ENCODE assay signal across 10 cellular contexts in the genomic region with DNA sequence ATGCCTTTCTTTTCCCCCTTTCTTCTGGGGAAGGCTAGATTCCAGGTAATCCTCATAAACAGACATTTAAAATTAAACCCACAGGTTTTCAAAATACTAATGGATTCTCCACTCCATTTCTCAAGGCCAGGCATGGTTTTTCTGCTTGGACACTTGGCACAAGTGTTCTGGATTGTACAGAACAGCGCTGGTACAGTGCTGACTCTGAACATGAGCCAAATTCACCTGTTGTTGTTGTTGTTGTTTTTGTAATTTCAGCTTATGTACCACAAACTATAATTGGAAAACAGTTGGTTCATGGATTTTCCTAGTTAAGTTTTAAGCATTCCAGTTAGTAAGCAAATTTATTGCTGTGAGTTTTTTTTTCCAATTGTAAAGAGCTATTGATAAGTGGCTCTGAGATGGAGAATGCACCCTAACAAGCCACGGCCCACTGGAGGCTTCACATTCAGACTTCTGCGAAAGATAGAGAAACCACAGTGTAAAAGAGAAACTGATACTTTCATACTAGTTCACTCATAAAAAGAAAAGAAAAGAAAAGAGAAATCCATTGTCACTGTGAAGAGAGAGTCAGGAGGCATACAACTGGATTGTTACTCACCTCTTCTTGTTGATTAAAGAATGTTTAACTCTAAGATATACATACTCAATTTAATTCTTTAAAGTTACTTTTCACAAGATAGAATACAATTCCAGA. TPM values are rescaled to one million over a fixed set of nuclear protein-coding genes. Genes with fewer than 3 reads are reported as not detected.
DNase-seq lines count a peak whose midpoint lies in the region; ATAC-seq and TF ChIP-seq lines count a peak whose summit lies in the region.
"Had no signal": no experiment of that assay in that cellular context is flagged by ENCODE, and none has a peak within 500 bp of the region (broad histone marks: within the 10 kb centered on the region; RNA-seq: fewer than 3 reads in every experiment).

No MANE protein-coding gene starts in this region.

- TF ChIP-seq POLR2A in tibial nerve (IDR thresholded peaks at IDR 0.05), result no peak

- peak overlapping the region; percentile 62 for H3K4me3 Mint-ChIP-seq in natural killer cell treated with Interleukin-12 subunit alpha and Interleukin-12 subunit beta and Interleukin-15 and Interleukin-18, amount 100 ng/mL, for 72 hours

- TF ChIP-seq CTCF in HEK293 (tag by site-specific recombination; IDR thresholded peaks at IDR 0.05), result no peak
- no peak for TF ChIP-seq CTCF in tibial nerve (IDR thresholded peaks at IDR 0.05)

- H3K27ac Mint-ChIP-seq in natural killer cell treated with Interleukin-12 subunit alpha and Interleukin-12 subunit beta and Interleukin-15 and Interleukin-18, amount 100 ng/mL, for 72 hours, result peak overlapping the region; percentile 80 to 92

- peaks cover 4% of the 10 kb centered on the region for H3K9me3 Mint-ChIP-seq in natural killer cell treated with Interleukin-12 subunit alpha and Interleukin-12 subunit beta and Interleukin-15 and Interleukin-18, amount 100 ng/mL, for 72 hours

- peak; percentile 16 for DNase-seq in Jurkat, Clone E6-1 (ENCODE audit: low read depth, low spot score)
- peak; percentile 66 for DNase-seq in natural killer cell treated with Interleukin-12 subunit alpha and Interleukin-12 subunit beta and Interleukin-15 and Interleukin-18, amount 100 ng/mL, for 72 hours (ENCODE audit: low spot score)
- no peak for DNase-seq in left colon
- no peak for DNase-seq in tibial nerve (ENCODE audit: low spot score in 2 of 2)
- DNase-seq in DMS79 treated with DMSO at 0.1 percent for 48 hours (lab: John Stamatoyannopoulos, UW), result no peak
- no peak for DNase-seq in left ventricle myocardium superior
- DNase-seq: NCI-H1092 treated with DMSO at 0.1 percent for 48 hours had no signal

- H3K4me1 Mint-ChIP-seq in natural killer cell treated with Interleukin-12 subunit alpha and Interleukin-12 subunit beta and Interleukin-15 and Interleukin-18, amount 100 ng/mL, for 72 hours (ENCODE audit: low read depth in 2 of 2), result peaks cover 49 to 67% of the 10 kb centered on the region in 2 donors

- no peak overlapping the region for H3K27ac ChIP-seq in HEK293 (ENCODE audit: extremely low read depth, low read depth, low read length)
- no peak overlapping the region for H3K27ac ChIP-seq in tibial nerve
- H3K27ac ChIP-seq: VCaP had no signal

- intact Hi-C loops in left colon (cut with DNase I, micrococcal nuclease), result no loop called here
- intact Hi-C loops in left ventricle myocardium superior (cut with micrococcal nuclease), result no loop called here

- TF ChIP-seq EP300 in tibial nerve (IDR thresholded peaks at IDR 0.05), result no peak

- ATAC-seq in GM18868 (IDR thresholded peaks at IDR 0.05; ENCODE audit: unreplicated experiment) (peak; percentile 91), left colon (no peak), left ventricle myocardium superior (no peak)
- peak; percentile 87 to 95 for ATAC-seq in natural killer cell treated with Interleukin-12 subunit alpha and Interleukin-12 subunit beta and Interleukin-15 and Interleukin-18, amount 100 ng/mL, for 72 hours

- H3K4me1 ChIP-seq in HEK293 (ENCODE audit: control insufficient read depth, insufficient read depth, low read length) (no peaks in the 10 kb centered on the region), tibial nerve (peaks cover 0 to 6% (median 3%) of the 10 kb centered on the region in 4 donors)

- CTCF ChIA-PET in HEK293 (lab: Yijun Ruan, JAX), result no interaction called here

- H3K27me3 ChIP-seq in tibial nerve, result no peaks in the 10 kb centered on the region

- POLR2A ChIA-PET in HEK293 (lab: Yijun Ruan, JAX), result no interaction called here

- H3K4me3 ChIP-seq in HEK293 (ENCODE audit: low read depth, low read length) (no peak overlapping the region), tibial nerve (no peak overlapping the region)
- H3K4me3 ChIP-seq in Jurkat, Clone E6-1 (ENCODE audit: low read length), result no peak overlapping the region

- H3K36me3 Mint-ChIP-seq in natural killer cell treated with Interleukin-12 subunit alpha and Interleukin-12 subunit beta and Interleukin-15 and Interleukin-18, amount 100 ng/mL, for 72 hours, result no peaks in the 10 kb centered on the region

- 77 to 82% methylated on average over 3 of the region's 3 CpGs for WGBS in tibial nerve, 2 donors

- H3K9me3 ChIP-seq in HEK293 (ENCODE audit: control insufficient read depth, insufficient read depth, low read depth, low read length) (no peaks in the 10 kb centered on the region), tibial nerve (no peaks in the 10 kb centered on the region)

- peaks cover 0 to 7% of the 10 kb centered on the region in 2 donors for H3K27me3 Mint-ChIP-seq in natural killer cell treated with Interleukin-12 subunit alpha and Interleukin-12 subunit beta and Interleukin-15 and Interleukin-18, amount 100 ng/mL, for 72 hours

- H3K36me3 ChIP-seq in HEK293 (ENCODE audit: control insufficient read depth in 2 of 2, insufficient read depth in 1 of 2, low read length in 2 of 2) (no peaks in the 10 kb centered on the region), tibial nerve (no peaks in the 10 kb centered on the region)

TF ChIP-seq in HEK293, 187 proteins besides CTCF, POLR2A, EP300 and RAD21:
- TF ChIP-seq ZNF2 (tag by site-specific recombination; IDR thresholded peaks at IDR 0.05) (no peak), ZNF530 (tag by site-specific recombination; IDR thresholded peaks at IDR 0.05; ENCODE audit: low read depth) (no peak), ZNF521 (tag by site-specific recombination; IDR thresholded peaks at IDR 0.05) (no peak), PRDM1 (tag by site-specific recombination; IDR thresholded peaks at IDR 0.05) (peak; percentile 53), ZNF654 (tag by site-specific recombination; IDR thresholded peaks at IDR 0.05; ENCODE audit: low read depth) (no peak)
- TF ChIP-seq, protein P1, sequence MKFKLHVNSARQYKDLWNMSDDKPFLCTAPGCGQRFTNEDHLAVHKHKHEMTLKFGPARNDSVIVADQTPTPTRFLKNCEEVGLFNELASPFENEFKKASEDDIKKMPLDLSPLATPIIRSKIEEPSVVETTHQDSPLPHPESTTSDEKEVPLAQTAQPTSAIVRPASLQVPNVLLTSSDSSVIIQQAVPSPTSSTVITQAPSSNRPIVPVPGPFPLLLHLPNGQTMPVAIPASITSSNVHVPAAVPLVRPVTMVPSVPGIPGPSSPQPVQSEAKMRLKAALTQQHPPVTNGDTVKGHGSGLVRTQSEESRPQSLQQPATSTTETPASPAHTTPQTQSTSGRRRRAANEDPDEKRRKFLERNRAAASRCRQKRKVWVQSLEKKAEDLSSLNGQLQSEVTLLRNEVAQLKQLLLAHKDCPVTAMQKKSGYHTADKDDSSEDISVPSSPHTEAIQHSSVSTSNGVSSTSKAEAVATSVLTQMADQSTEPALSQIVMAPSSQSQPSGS (tag by site-specific recombination; IDR thresholded peaks at IDR 0.05; ENCODE audit: low read depth), result no peak
- TF ChIP-seq, protein P2, sequence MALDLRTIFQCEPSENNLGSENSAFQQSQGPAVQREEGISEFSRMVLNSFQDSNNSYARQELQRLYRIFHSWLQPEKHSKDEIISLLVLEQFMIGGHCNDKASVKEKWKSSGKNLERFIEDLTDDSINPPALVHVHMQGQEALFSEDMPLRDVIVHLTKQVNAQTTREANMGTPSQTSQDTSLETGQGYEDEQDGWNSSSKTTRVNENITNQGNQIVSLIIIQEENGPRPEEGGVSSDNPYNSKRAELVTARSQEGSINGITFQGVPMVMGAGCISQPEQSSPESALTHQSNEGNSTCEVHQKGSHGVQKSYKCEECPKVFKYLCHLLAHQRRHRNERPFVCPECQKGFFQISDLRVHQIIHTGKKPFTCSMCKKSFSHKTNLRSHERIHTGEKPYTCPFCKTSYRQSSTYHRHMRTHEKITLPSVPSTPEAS (tag by site-specific recombination; IDR thresholded peaks at IDR 0.05), result no peak

RNA-seq across cellular contexts. Expression of a gene that starts 16.2 kb away (rescaled TPM):
- 1.2 TPM for polyA plus RNA-seq in Jurkat, Clone E6-1 (2012; ENCODE audit: insufficient read depth, insufficient read length)
- total RNA-seq in natural killer cell treated with Interleukin-12 subunit alpha and Interleukin-12 subunit beta and Interleukin-15 and Interleukin-18, amount 100 ng/mL, for 72 hours, result 100 to 1,000 TPM; 129 to 136 TPM
- total RNA-seq in left colon (10 to 100 TPM; 25.2 to 47.0 TPM), tibial nerve (10 to 100 TPM; 26.8 to 62.5 (median 27.7) TPM), left ventricle myocardium superior (29.2 TPM)

RNA-seq across cellular contexts. Expression of a gene that starts 16.2 kb away (rescaled TPM):
- polyA plus RNA-seq in Jurkat, Clone E6-1 (2012; ENCODE audit: insufficient read depth, insufficient read length), result 12.3 TPM
- 100 to 1,000 TPM in 1 of 2 donors, 10 to 100 TPM in 1; 71.4 to 122 TPM for total RNA-seq in natural killer cell treated with Interleukin-12 subunit alpha and Interleukin-12 subunit beta and Interleukin-15 and Interleukin-18, amount 100 ng/mL, for 72 hours
- total RNA-seq in left colon, result 10 to 100 TPM; 16.4 to 21.2 TPM
- total RNA-seq in tibial nerve, result 10 to 100 TPM in 3 of 4 donors, 1 to 10 TPM in 1; 8.4 to 17.8 (median 16.6) TPM
- 22.5 TPM for total RNA-seq in left ventricle myocardium superior

Comparison
In these comparisons a context has a peak if more than half of its experiments do, and no peak if none do; other contexts are left out.
1. ATAC-seq: peak in GM18868 (single experiment) and natural killer cell treated with Interleukin-12 subunit alpha and Interleukin-12 subunit beta and Interleukin-15 and Interleukin-18, amount 100 ng/mL, for 72 hours (2 of 2); none in left colon (single experiment) and left ventricle myocardium superior (single experiment).
2. DNase-seq: peak in Jurkat, Clone E6-1 (single experiment) and natural killer cell treated with Interleukin-12 subunit alpha and Interleukin-12 subunit beta and Interleukin-15 and Interleukin-18, amount 100 ng/mL, for 72 hours (single experiment); none in left colon (0 of 2), tibial nerve (0 of 2), DMS79 treated with DMSO at 0.1 percent for 48 hours (single experiment) and left ventricle myocardium superior (single experiment).